In the genomic region with DNA sequence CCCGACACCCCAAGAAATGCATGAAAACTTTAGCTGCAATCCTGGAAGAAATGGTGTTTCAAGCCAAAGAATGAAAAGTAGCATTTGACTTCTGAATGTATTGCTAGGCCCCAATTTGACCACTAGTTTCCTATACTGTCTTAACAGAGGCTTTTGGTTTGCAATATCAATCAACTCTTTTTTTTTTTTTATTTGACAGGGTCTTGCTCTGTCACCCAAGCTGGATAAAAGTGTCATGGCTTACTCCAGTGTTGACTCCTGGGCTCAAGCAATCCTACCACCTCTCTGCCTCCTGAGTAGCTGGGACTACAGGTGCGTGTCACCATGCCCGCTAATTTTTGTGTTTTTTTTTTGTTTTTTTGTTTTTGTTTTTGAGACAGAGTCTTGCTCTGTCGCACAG, we compare ENCODE assay signal across 28 cellular contexts. TPM values are rescaled to one million over a fixed set of nuclear protein-coding genes. Genes with fewer than 3 reads are reported as not detected.
DNase-seq lines count a peak whose midpoint lies in the region; ATAC-seq, FAIRE-seq and TF ChIP-seq lines count a peak whose summit lies in the region.
"Had no signal": no experiment of that assay in that cellular context is flagged by ENCODE, and none has a peak within 500 bp of the region (broad histone marks: within the 10 kb centered on the region; RNA-seq: fewer than 3 reads in every experiment).

No MANE protein-coding gene starts in this region.

- no peak for TF ChIP-seq POLR2A in GM12878 (IDR thresholded peaks at IDR 0.05; ENCODE audit: low read depth, low read length)

- H3K4me3 Mint-ChIP-seq in stimulated activated naive CD8-positive, alpha-beta T cell treated with anti-CD3 and anti-CD28 coated beads, Interleukin-15, Interleukin-2, amounts not matched to agents 100 ng/mL and 50 ng/mL, for 24 hours, result no peak overlapping the region
- peak overlapping the region in 1 of 2 donors; percentile 18 for H3K4me3 Mint-ChIP-seq in stimulated activated naive CD8-positive, alpha-beta T cell treated with anti-CD3 and anti-CD28 coated beads, Interleukin-15, amount 100 ng/mL, for 72 hours
- H3K4me3 Mint-ChIP-seq in type B pancreatic cell (peak overlapping the region; percentile 28), neural progenitor cell (no peak overlapping the region)

- ATAC-seq in stimulated activated naive CD8-positive, alpha-beta T cell treated with anti-CD3 and anti-CD28 coated beads, Interleukin-15, amount 100 ng/mL, for 72 hours, result no peak
- ATAC-seq in GM12878, result peak; percentile 12; the same call in 2 of the 3 replicates
- no peak for ATAC-seq in HG02642 (IDR thresholded peaks at IDR 0.05; ENCODE audit: poor library complexity, unreplicated experiment)

- H3K4me2 ChIP-seq in OCI-LY7 (ENCODE audit: low read length) (peak overlapping the region; percentile 39), GM12878 (ENCODE audit: control insufficient read depth, insufficient read depth) (no peak overlapping the region), neural progenitor cell (no peak overlapping the region)

- H3K4me1 ChIP-seq in OCI-LY7 (ENCODE audit: insufficient read depth, low read length, poor library complexity, severe bottlenecking), result peaks cover 55% of the 10 kb centered on the region
- peaks cover 15% of the 10 kb centered on the region for H3K4me1 ChIP-seq in GM12878 (ENCODE audit: control insufficient read depth, insufficient read depth, low read length)
- no peaks in the 10 kb centered on the region for H3K4me1 ChIP-seq in neural progenitor cell

- no peaks in the 10 kb centered on the region for H3K27me3 ChIP-seq in GM12878 (replicated peaks in 1 of 2; ENCODE audit: control insufficient read depth in 2 of 2, insufficient read depth in 2 of 2, low read length in 1 of 2)
- no peaks in the 10 kb centered on the region for H3K27me3 ChIP-seq in neural progenitor cell
- H3K27me3 ChIP-seq: spleen, stomach, transverse colon had no signal

- BruUV-seq in OCI-LY7 (replicated peaks; lab: Mats Ljungman, UMichigan) (no TSS peak), GM12878 (replicated peaks; lab: Mats Ljungman, UMichigan) (no TSS peak)

- SMC1A ChIA-PET in GM12878 (lab: Charles Lee; ENCODE audit: uncharacterized antibody, unreplicated experiment), result interaction anchor here (1.0 kb wide), 1 partner anchor 14 kb away, joined by 4 read pairs; no protein-coding TSS in a partner anchor

- H2AFZ ChIP-seq in OCI-LY7 (ENCODE audit: low read length), result no peak overlapping the region
- no peak overlapping the region for H2AFZ ChIP-seq in GM12878 (ENCODE audit: control insufficient read depth, low read depth, low read length)
- H2AFZ ChIP-seq in neural progenitor cell (replicated peaks), result no peak overlapping the region
- H2AFZ ChIP-seq: GM23248 had no signal

- H4K20me1 ChIP-seq in OCI-LY7 (ENCODE audit: insufficient read depth, low read length), result no peaks in the 10 kb centered on the region; the same call in 1 of the 2 replicates
- no peaks in the 10 kb centered on the region for H4K20me1 ChIP-seq in GM12878 (ENCODE audit: control insufficient read depth, insufficient read depth)
- H4K20me1 ChIP-seq in neural progenitor cell (ENCODE audit: low read depth), result no peaks in the 10 kb centered on the region

- CTCF ChIA-PET in OCI-LY7 (lab: Charles Lee; ENCODE audit: unreplicated experiment) (interaction anchor here (0.7 kb wide), 1 partner anchor 37 kb away, joined by 3 read pairs; no protein-coding TSS in a partner anchor), GM12878 (lab: Yijun Ruan, JAX) (interaction anchor here (0.7 kb wide), 1 partner anchor 57 kb away, joined by 3 read pairs; no protein-coding TSS in a partner anchor)

- H3K9ac ChIP-seq in GM12878 (ENCODE audit: control insufficient read depth, insufficient read depth, low read length) (no peak overlapping the region), neural progenitor cell (no peak overlapping the region)
- H3K9ac ChIP-seq: GM23248 had no signal

- in situ Hi-C loops in GM12878 (cut with MboI), result no loop called here

- H3K27ac ChIP-seq in OCI-LY7 (ENCODE audit: low read depth, low read length, poor library complexity, severe bottlenecking) (peak overlapping the region; percentile 27), GM12878 (ENCODE audit: control insufficient read depth, insufficient read depth) (no peak overlapping the region), neural progenitor cell (no peak overlapping the region)
- H3K27ac ChIP-seq: GM23248, HL-60, stomach, transverse colon had no signal

- no peaks in the 10 kb centered on the region for H3K36me3 Mint-ChIP-seq in stimulated activated naive CD8-positive, alpha-beta T cell treated with anti-CD3 and anti-CD28 coated beads, Interleukin-15, Interleukin-2, amounts not matched to agents 100 ng/mL and 50 ng/mL, for 24 hours (ENCODE audit: low read depth)
- no peaks in the 10 kb centered on the region for H3K36me3 Mint-ChIP-seq in type B pancreatic cell
- no peaks in the 10 kb centered on the region for H3K36me3 Mint-ChIP-seq in neural progenitor cell

- no peak for TF ChIP-seq EP300 in GM12878 (IDR thresholded peaks at IDR 0.05; ENCODE audit: borderline replicate concordance in 1 of 2, control insufficient read depth in 1 of 2, low read depth in 2 of 2, low read length in 2 of 2)

- no peak for FAIRE-seq in GM12878 (lab: Jason Lieb, UNC)
- FAIRE-seq: GM19239, RCC 7860 had no signal

- H3K4me1 Mint-ChIP-seq in stimulated activated naive CD8-positive, alpha-beta T cell treated with anti-CD3 and anti-CD28 coated beads, Interleukin-15, Interleukin-2, amounts not matched to agents 100 ng/mL and 50 ng/mL, for 24 hours (ENCODE audit: low read depth), result peaks cover 47% of the 10 kb centered on the region
- peaks cover 42% of the 10 kb centered on the region for H3K4me1 Mint-ChIP-seq in stimulated activated naive CD8-positive, alpha-beta T cell treated with anti-CD3 and anti-CD28 coated beads, Interleukin-15, amount 100 ng/mL, for 72 hours
- peaks cover 18% of the 10 kb centered on the region for H3K4me1 Mint-ChIP-seq in type B pancreatic cell (ENCODE audit: unreplicated experiment)
- H3K4me1 Mint-ChIP-seq in neural progenitor cell, result peaks cover 17% of the 10 kb centered on the region

- H3K4me3 ChIP-seq in OCI-LY7 (ENCODE audit: low read depth, low read length, poor library complexity, severe bottlenecking), result no peak overlapping the region
- no peak overlapping the region for H3K4me3 ChIP-seq in GM12878
- H3K4me3 ChIP-seq in neural progenitor cell, result no peak overlapping the region
- H3K4me3 ChIP-seq: GM23248, spleen, stomach, transverse colon had no signal

- H3K9me3 ChIP-seq in OCI-LY7 (ENCODE audit: low read length) (no peaks in the 10 kb centered on the region), GM12878 (replicated peaks; ENCODE audit: control insufficient read depth, insufficient read depth, low read length) (no peaks in the 10 kb centered on the region), neural progenitor cell (ENCODE audit: low read depth) (no peaks in the 10 kb centered on the region)
- H3K9me3 ChIP-seq: spleen, stomach, transverse colon had no signal

- POLR2A ChIA-PET in OCI-LY7 (lab: Charles Lee) (interaction anchor here (0.6 to 1.8 kb wide), 3 partner anchors 9 to 1182 kb away, joined by 3 to 4 read pairs (median 3); no protein-coding TSS in a partner anchor), GM12878 (lab: Charles Lee) (interaction anchor here (1.2 to 1.6 kb wide), 2 partner anchors 9 to 11 kb away, joined by 4 to 7 read pairs; no protein-coding TSS in a partner anchor)

- 83% methylated on average over 4 of the region's 4 CpGs for WGBS in GM12878 (ENCODE audit: insufficient coverage, insufficient replicate concordance, low lambda C conversion rate, missing lambda C conversion rate)

- H3K36me3 ChIP-seq in OCI-LY7 (ENCODE audit: insufficient read depth, low read length) (no peaks in the 10 kb centered on the region), GM12878 (ENCODE audit: control insufficient read depth in 2 of 2, insufficient read depth in 2 of 2, low read length in 1 of 2) (no peaks in the 10 kb centered on the region), neural progenitor cell (no peaks in the 10 kb centered on the region)
- H3K36me3 ChIP-seq: spleen, stomach, transverse colon had no signal

- DNase-seq in stimulated activated naive CD8-positive, alpha-beta T cell treated with anti-CD3 and anti-CD28 coated beads, Interleukin-15, amount 100 ng/mL, for 72 hours, result no peak
- DNase-seq in OCI-LY7 (ENCODE audit: low spot score) (no peak), GM12878 (ENCODE audit: low read depth, low spot score) (no peak), type B pancreatic cell (ENCODE audit: extremely low spot score, unreplicated experiment) (no peak), DMS53 treated with DMSO at 0.1 percent for 48 hours (lab: John Stamatoyannopoulos, UW; ENCODE audit: unreplicated experiment) (no peak), neural progenitor cell (ENCODE audit: low spot score) (no peak)
- DNase-seq: activated CD4-positive, CD25-positive, alpha-beta regulatory T cell; activated gamma-delta T cell; anterior cingulate cortex; central memory CD4-positive, alpha-beta T cell; DMS79 treated with DMSO at 0.1 percent for 48 hours; GM23248; IMR-90; mammary epithelial cell; NCI-H1436 treated with DMSO at 0.1 percent for 48 hours; NCI-H2171; NCI-H524; retina; spleen; stimulated activated CD4-positive, alpha-beta T cell treated with anti-CD3 and anti-CD28 coated beads, Interleukin-4, amount 100 ng/mL, for 24 hours; stomach; T-helper 9 cell; transverse colon had no signal

- H3F3A ChIP-seq in neural progenitor cell (ENCODE audit: low read depth), result peaks cover 7% of the 10 kb centered on the region

- no peak for TF ChIP-seq RAD21 in GM12878 (IDR thresholded peaks at IDR 0.05; ENCODE audit: insufficient read depth, low read depth, low read length)

- peak overlapping the region; percentile 59 for H3K27ac Mint-ChIP-seq in stimulated activated naive CD8-positive, alpha-beta T cell treated with anti-CD3 and anti-CD28 coated beads, Interleukin-15, Interleukin-2, amounts not matched to agents 100 ng/mL and 50 ng/mL, for 24 hours
- H3K27ac Mint-ChIP-seq in stimulated activated naive CD8-positive, alpha-beta T cell treated with anti-CD3 and anti-CD28 coated beads, Interleukin-15, amount 100 ng/mL, for 72 hours, result no peak overlapping the region
- H3K27ac Mint-ChIP-seq in type B pancreatic cell (peak overlapping the region; percentile 73), neural progenitor cell (no peak overlapping the region)

- TF ChIP-seq CTCF in OCI-LY7 (conservative IDR thresholded peaks at IDR 0.05; ENCODE audit: low read length) (0 out of 2 replicates have a peak, but pooled peaks have one; percentile 17), GM12878 (IDR thresholded peaks at IDR 0.05 in 2 of 3, conservative IDR thresholded peaks at IDR 0.05 in 1 of 3; ENCODE audit: control insufficient read depth in 2 of 3, extremely low read depth in 1 of 3, insufficient read depth in 1 of 3, low read depth in 3 of 3, low read length in 3 of 3) (peak in 1 of 3 experiments; percentile 7; a peak in 1 of 6 replicates), type B pancreatic cell (conservative IDR thresholded peaks at IDR 0.05) (no peak), neural progenitor cell (IDR thresholded peaks at IDR 0.05) (no peak)

- H3K27me3 Mint-ChIP-seq in stimulated activated naive CD8-positive, alpha-beta T cell treated with anti-CD3 and anti-CD28 coated beads, Interleukin-15, Interleukin-2, amounts not matched to agents 100 ng/mL and 50 ng/mL, for 24 hours, result no peaks in the 10 kb centered on the region
- no peaks in the 10 kb centered on the region for H3K27me3 Mint-ChIP-seq in stimulated activated naive CD8-positive, alpha-beta T cell treated with anti-CD3 and anti-CD28 coated beads, Interleukin-15, amount 100 ng/mL, for 72 hours
- no peaks in the 10 kb centered on the region for H3K27me3 Mint-ChIP-seq in type B pancreatic cell
- no peaks in the 10 kb centered on the region for H3K27me3 Mint-ChIP-seq in neural progenitor cell (ENCODE audit: insufficient read depth, low read depth)

- intact Hi-C loops in OCI-LY7 (cut with micrococcal nuclease; ENCODE audit: unreplicated experiment) (no loop called here), GM12878 (cut with micrococcal nuclease; ENCODE audit: unreplicated experiment) (no loop called here)

- H3K9me2 ChIP-seq in OCI-LY7 (ENCODE audit: insufficient read depth, low read length), result no peaks in the 10 kb centered on the region

- H3K9me3 Mint-ChIP-seq in stimulated activated naive CD8-positive, alpha-beta T cell treated with anti-CD3 and anti-CD28 coated beads, Interleukin-15, Interleukin-2, amounts not matched to agents 100 ng/mL and 50 ng/mL, for 24 hours, result no peaks in the 10 kb centered on the region
- no peaks in the 10 kb centered on the region for H3K9me3 Mint-ChIP-seq in stimulated activated naive CD8-positive, alpha-beta T cell treated with anti-CD3 and anti-CD28 coated beads, Interleukin-15, amount 100 ng/mL, for 72 hours
- H3K9me3 Mint-ChIP-seq in type B pancreatic cell (no peaks in the 10 kb centered on the region), neural progenitor cell (no peaks in the 10 kb centered on the region)

- H3K79me2 ChIP-seq in OCI-LY7 (ENCODE audit: insufficient read depth, low read depth, low read length) (peaks cover 49% of the 10 kb centered on the region), GM12878 (ENCODE audit: control insufficient read depth, insufficient read depth, low read length) (peaks cover 57% of the 10 kb centered on the region), neural progenitor cell (ENCODE audit: low read depth) (peaks cover 31% of the 10 kb centered on the region)

- RAD21 ChIA-PET in GM12878 (lab: Charles Lee; ENCODE audit: unreplicated experiment), result interaction anchor here (0.6 to 1.4 kb wide), 3 partner anchors 37 to 57 kb away, joined by 3 to 4 read pairs (median 3); no protein-coding TSS in a partner anchor

RNA-seq across cellular contexts. Expression of a gene that starts 3.2 kb away (rescaled TPM):
- 8.7 and 10.4 TPM in 2 replicates for total RNA-seq in OCI-LY7 (2014; rRNA removed; shearing (Covaris generic))
- 24.3 and 28.8 TPM in 2 replicates for total RNA-seq in OCI-LY7 (2022)
- total RNA-seq in GM12878 (2013; cell fraction: nucleolus; rRNA removed), result 50.0 and 61.3 TPM in 2 replicates
- total RNA-seq in GM12878 (2014; rRNA removed), result 10.1 and 10.3 TPM in 2 replicates
- total RNA-seq in GM12878 (2014; rRNA removed; fragmentation: Illumina TruSeq; extraction: Trizol), result 9.9 and 10.0 TPM in 2 replicates
- total RNA-seq in GM12878 (2021), result 14.9 and 16.6 TPM in 2 replicates
- 10.6 TPM for polyA plus RNA-seq in GM12878 (2011; ENCODE audit: low read depth)
- 21.4 and 23.2 TPM in 2 replicates for polyA plus RNA-seq in GM12878 (2011; rRNA removed)
- polyA plus RNA-seq in GM12878 (2011; cell fraction: cytosol; rRNA removed), result 11.0 and 12.5 TPM in 2 replicates
- polyA plus RNA-seq in GM12878 (2011; cell fraction: nucleus; rRNA removed), result 19.9 and 23.2 TPM in 2 replicates
- 14.5 and 22.9 TPM in 2 replicates for polyA plus RNA-seq in GM12878 (2012)
- polyA plus RNA-seq in GM12878 (2014; fragmentation: Illumina TruSeq; extraction: Trizol), result 13.2 and 14.0 TPM in 2 replicates
- 1 to 10 TPM; 2.7 to 2.9 TPM for polyA plus RNA-seq in GM12878 (2014; fragmentation: Nextera tagmentation; extraction: Ambion mirVana)
- 10.0 and 11.2 TPM in 2 replicates for polyA plus RNA-seq in GM12878 (2014; rRNA removed)
- polyA plus RNA-seq in GM12878 (2016; fragmentation: Nextera tagmentation; extraction: Ambion mirVana), result 10 to 100 TPM in 1 of 2 experiments, 1 to 10 TPM in 1; 6.3 to 10.9 TPM
- 22.1 and 23.7 TPM in 2 replicates for polyA minus RNA-seq in GM12878 (2011; rRNA and poly(A)+ RNA removed)
- polyA minus RNA-seq in GM12878 (2011; cell fraction: cytosol; rRNA and poly(A)+ RNA removed), result 7.4 and 18.3 TPM in 2 replicates
- polyA minus RNA-seq in GM12878 (2011; cell fraction: nucleus; rRNA and poly(A)+ RNA removed), result 10.5 and 20.3 TPM in 2 replicates
- total RNA-seq in type B pancreatic cell (ENCODE audit: low replicate concordance), result 43.6 and 51.6 TPM in 2 replicates
- 33.2 and 33.8 TPM in 2 replicates for total RNA-seq in neural progenitor cell (ENCODE audit: low replicate concordance)

RNA-seq across cellular contexts. Expression of a gene that starts 7.5 kb away (rescaled TPM):
- 93.3 and 117 TPM in 2 replicates for total RNA-seq in OCI-LY7 (2014; rRNA removed; shearing (Covaris generic))
- total RNA-seq in OCI-LY7 (2022), result 164 and 168 TPM in 2 replicates
- 1,139 and 1,239 TPM in 2 replicates for total RNA-seq in GM12878 (2013; cell fraction: nucleolus; rRNA removed)
- total RNA-seq in GM12878 (2014; rRNA removed), result 167 and 204 TPM in 2 replicates
- total RNA-seq in GM12878 (2014; rRNA removed; fragmentation: Illumina TruSeq; extraction: Trizol), result 277 and 283 TPM in 2 replicates
- total RNA-seq in GM12878 (2021), result 353 and 356 TPM in 2 replicates
- 193 TPM for polyA plus RNA-seq in GM12878 (2011; ENCODE audit: low read depth)
- 188 and 268 TPM in 2 replicates for polyA plus RNA-seq in GM12878 (2011; rRNA removed)
- polyA plus RNA-seq in GM12878 (2011; cell fraction: cytosol; rRNA removed), result 82.5 and 118 TPM in 2 replicates
- 111 and 142 TPM in 2 replicates for polyA plus RNA-seq in GM12878 (2011; cell fraction: nucleus; rRNA removed)
- 288 and 297 TPM in 2 replicates for polyA plus RNA-seq in GM12878 (2012)
- polyA plus RNA-seq in GM12878 (2014; fragmentation: Illumina TruSeq; extraction: Trizol), result 258 and 290 TPM in 2 replicates
- 10 to 100 TPM; 64.5 to 80.5 TPM for polyA plus RNA-seq in GM12878 (2014; fragmentation: Nextera tagmentation; extraction: Ambion mirVana)
- polyA plus RNA-seq in GM12878 (2014; rRNA removed), result 180 and 208 TPM in 2 replicates
- polyA plus RNA-seq in GM12878 (2016; fragmentation: Nextera tagmentation; extraction: Ambion mirVana), result 100 to 1,000 TPM; 165 to 170 TPM
- 163 and 327 TPM in 2 replicates for polyA minus RNA-seq in GM12878 (2011; rRNA and poly(A)+ RNA removed)
- 124 and 136 TPM in 2 replicates for polyA minus RNA-seq in GM12878 (2011; cell fraction: cytosol; rRNA and poly(A)+ RNA removed)
- polyA minus RNA-seq in GM12878 (2011; cell fraction: nucleus; rRNA and poly(A)+ RNA removed), result 73.0 and 135 TPM in 2 replicates
- total RNA-seq in type B pancreatic cell (ENCODE audit: low replicate concordance), result 38.6 and 54.1 TPM in 2 replicates
- total RNA-seq in neural progenitor cell (ENCODE audit: low replicate concordance), result 24.3 and 34.9 TPM in 2 replicates

Comparison
In these comparisons a context has a peak if more than half of its experiments do, and no peak if none do; other contexts are left out.
1. H3K27ac Mint-ChIP-seq: peak in stimulated activated naive CD8-positive, alpha-beta T cell treated with anti-CD3 and anti-CD28 coated beads, Interleukin-15, Interleukin-2, amounts not matched to agents 100 ng/mL and 50 ng/mL, for 24 hours (single experiment) and type B pancreatic cell (single experiment); none in stimulated activated naive CD8-positive, alpha-beta T cell treated with anti-CD3 and anti-CD28 coated beads, Interleukin-15, amount 100 ng/mL, for 72 hours (0 of 2) and neural progenitor cell (single experiment).